ENCODE assay signal across 16 cellular contexts in the genomic region with DNA sequence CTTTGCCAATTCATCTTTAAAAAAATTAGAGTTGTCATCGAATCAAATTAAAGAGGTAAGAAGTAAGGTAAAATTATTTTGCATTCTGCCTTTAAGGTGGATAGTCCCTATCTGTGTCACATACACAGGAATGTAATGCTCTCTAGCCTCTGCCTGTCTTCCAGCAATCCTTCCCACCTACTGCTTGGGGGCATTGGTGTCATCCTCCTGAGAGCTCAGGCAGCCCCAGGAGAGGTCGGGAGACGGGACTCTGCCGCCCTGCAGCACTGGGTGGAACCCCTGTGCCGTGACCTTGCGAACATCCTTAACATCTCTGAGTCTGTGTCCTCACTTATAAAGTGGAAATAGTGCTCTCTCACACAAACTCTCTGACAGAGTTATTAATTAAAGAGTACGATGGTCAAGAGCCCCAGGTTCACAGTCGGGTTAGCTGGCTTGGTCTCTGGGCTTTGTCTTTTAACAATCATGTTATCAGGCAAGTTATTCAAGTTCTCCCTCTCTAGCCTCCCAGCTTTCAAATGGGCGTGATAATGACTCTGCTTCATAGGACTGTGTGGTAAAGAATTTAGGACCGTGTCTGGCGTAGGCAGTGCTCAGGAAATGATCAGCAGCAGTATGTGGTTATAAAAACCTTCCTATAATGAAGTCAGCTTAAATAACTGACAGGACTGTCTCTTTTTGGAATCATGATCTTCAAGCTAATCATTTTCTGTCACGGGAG. TPM values are rescaled to one million over a fixed set of nuclear protein-coding genes. Genes with fewer than 3 reads are reported as not detected.
A peak's percentile ranks its signal among the peaks of the same experiment; 100 is the strongest.
DNase-seq lines count a peak whose midpoint lies in the region; ATAC-seq and TF ChIP-seq lines count a peak whose summit lies in the region.
"Had no signal": no experiment of that assay in that cellular context is flagged by ENCODE, and none has a peak within 500 bp of the region (broad histone marks: within the 10 kb centered on the region; RNA-seq: fewer than 3 reads in every experiment).

No MANE protein-coding gene starts in this region.

- H3K4me1 ChIP-seq in esophagus squamous epithelium (peaks cover 0 to 17% (median 0%) of the 10 kb centered on the region in 3 donors), neural progenitor cell (peaks cover 21% of the 10 kb centered on the region)
- H3K4me1 ChIP-seq: tibial artery had no signal

- peak overlapping the region in 3 of 4 donors; percentile 43 to 78 (median 69) for H3K27ac ChIP-seq in esophagus squamous epithelium
- H3K27ac ChIP-seq in neural progenitor cell, result no peak overlapping the region
- H3K27ac ChIP-seq: tibial artery had no signal

- no peaks in the 10 kb centered on the region for H4K20me1 ChIP-seq in neural progenitor cell (ENCODE audit: low read depth)

- peak overlapping the region; percentile 17 for H2AFZ ChIP-seq in neural progenitor cell (replicated peaks)

- TF ChIP-seq CTCF in esophagus squamous epithelium (IDR thresholded peaks at IDR 0.05) (no peak), neural progenitor cell (IDR thresholded peaks at IDR 0.05) (no peak)

- H3K4me3 Mint-ChIP-seq in neural progenitor cell, result peak overlapping the region; percentile 3
- no peak overlapping the region for H3K4me3 Mint-ChIP-seq in stimulated activated effector memory CD8-positive, alpha-beta T cell treated with anti-CD3 and anti-CD28 coated beads, Interleukin-12 subunit alpha, Interleukin-12 subunit beta, amount 100 ng/mL, for 72 hours
- H3K4me3 Mint-ChIP-seq: activated naive CD4-positive, alpha-beta T cell treated with anti-CD3 and anti-CD28 coated beads, Interleukin-2, amount 10 ng/mL, durations not matched to agents 7 days and 5 days; T-helper 1 cell treated with Interleukin-12 subunit alpha and Interleukin-12 subunit beta and Interleukin-4 antibody, amounts not matched to agents 30 μg/mL and 1 μg/mL, for 36 hours had no signal

- H3F3A ChIP-seq in neural progenitor cell (ENCODE audit: low read depth), result peaks cover 38% of the 10 kb centered on the region

- H3K36me3 ChIP-seq in esophagus squamous epithelium (peaks cover 0 to 41% (median 0%) of the 10 kb centered on the region in 3 donors), neural progenitor cell (no peaks in the 10 kb centered on the region)

- TF ChIP-seq POLR2A in esophagus squamous epithelium (IDR thresholded peaks at IDR 0.05), result no peak

- peaks cover 31% of the 10 kb centered on the region for H3K4me1 Mint-ChIP-seq in neural progenitor cell
- H3K4me1 Mint-ChIP-seq in stimulated activated effector memory CD8-positive, alpha-beta T cell treated with anti-CD3 and anti-CD28 coated beads, Interleukin-12 subunit alpha, Interleukin-12 subunit beta, amount 100 ng/mL, for 72 hours, result no peaks in the 10 kb centered on the region
- H3K4me1 Mint-ChIP-seq: activated naive CD4-positive, alpha-beta T cell treated with anti-CD3 and anti-CD28 coated beads, Interleukin-2, amount 10 ng/mL, durations not matched to agents 7 days and 5 days had no signal

- no peak overlapping the region for H3K4me3 ChIP-seq in esophagus squamous epithelium
- peak overlapping the region; percentile 2 for H3K4me3 ChIP-seq in neural progenitor cell
- H3K4me3 ChIP-seq: tibial artery had no signal

- peaks cover 2% of the 10 kb centered on the region for H3K36me3 Mint-ChIP-seq in neural progenitor cell
- peaks cover 14% of the 10 kb centered on the region for H3K36me3 Mint-ChIP-seq in stimulated activated effector memory CD8-positive, alpha-beta T cell treated with anti-CD3 and anti-CD28 coated beads, Interleukin-12 subunit alpha, Interleukin-12 subunit beta, amount 100 ng/mL, for 72 hours
- H3K36me3 Mint-ChIP-seq: activated naive CD4-positive, alpha-beta T cell treated with anti-CD3 and anti-CD28 coated beads, Interleukin-2, amount 10 ng/mL, durations not matched to agents 7 days and 5 days had no signal

- H3K27me3 ChIP-seq in esophagus squamous epithelium, result no peaks in the 10 kb centered on the region
- H3K27me3 ChIP-seq in neural progenitor cell, result no peaks in the 10 kb centered on the region
- H3K27me3 ChIP-seq: tibial artery had no signal

- no peak overlapping the region for H3K9ac ChIP-seq in neural progenitor cell

- peak overlapping the region; percentile 2 for H3K27ac Mint-ChIP-seq in neural progenitor cell
- H3K27ac Mint-ChIP-seq in stimulated activated effector memory CD8-positive, alpha-beta T cell treated with anti-CD3 and anti-CD28 coated beads, Interleukin-12 subunit alpha, Interleukin-12 subunit beta, amount 100 ng/mL, for 72 hours, result no peak overlapping the region
- H3K27ac Mint-ChIP-seq: activated naive CD4-positive, alpha-beta T cell treated with anti-CD3 and anti-CD28 coated beads, Interleukin-2, amount 10 ng/mL, durations not matched to agents 7 days and 5 days; T-helper 1 cell treated with Interleukin-12 subunit alpha and Interleukin-12 subunit beta and Interleukin-4 antibody, amounts not matched to agents 30 μg/mL and 1 μg/mL, for 36 hours had no signal

- H3K4me2 ChIP-seq in neural progenitor cell, result peak overlapping the region; percentile 53

- intact Hi-C loops in esophagus squamous epithelium (cut with DNase I), result no loop called here

- DNase-seq in ELF-1 (ENCODE audit: low read depth, low spot score) (peak; percentile 89), NCI-H2227 treated with DMSO at 0.1 percent for 48 hours (lab: John Stamatoyannopoulos, UW) (peak; percentile 14), esophagus squamous epithelium (lab: John Stamatoyannopoulos, UW) (no peak), neural progenitor cell (ENCODE audit: low spot score) (peak; percentile 38), HT-29 (ENCODE audit: low spot score) (no peak), NCI-H2171 (lab: John Stamatoyannopoulos, UW) (no peak)
- no peak for DNase-seq in stimulated activated effector memory CD8-positive, alpha-beta T cell treated with anti-CD3 and anti-CD28 coated beads, Interleukin-12 subunit alpha, Interleukin-12 subunit beta, amount 100 ng/mL, for 72 hours (ENCODE audit: low spot score in 2 of 2)
- no peak for DNase-seq in stimulated activated CD4-positive, alpha-beta T cell treated with anti-CD3 and anti-CD28 coated beads, Interleukin-12 subunit alpha, Interleukin-12 subunit beta, amount 100 ng/mL, for 4 hours
- DNase-seq: activated CD4-positive, alpha-beta T cell treated with anti-CD3 and anti-CD28 coated beads for 4 hours; activated CD8-positive, alpha-beta memory T cell treated with anti-CD3 and anti-CD28 coated beads, Interleukin-2, amount 50 U/mL, for 48 hours; activated naive CD4-positive, alpha-beta T cell treated with anti-CD3 and anti-CD28 coated beads, Interleukin-2, amount 10 ng/mL, durations not matched to agents 7 days and 5 days; MV-4-11; stimulated activated CD8-positive, alpha-beta memory T cell treated with anti-CD3 and anti-CD28 coated beads, Interleukin-4, amount 100 ng/mL, for 48 hours; tibial artery had no signal

- H3K79me2 ChIP-seq in neural progenitor cell (ENCODE audit: low read depth), result no peaks in the 10 kb centered on the region

- ATAC-seq in stimulated activated effector memory CD8-positive, alpha-beta T cell treated with anti-CD3 and anti-CD28 coated beads, Interleukin-12 subunit alpha, Interleukin-12 subunit beta, amount 100 ng/mL, for 72 hours, result no peak
- ATAC-seq: Right ventricle myocardium inferior had no signal

- WGBS in esophagus squamous epithelium, 2 donors, result 54 to 77% methylated on average over 12 of the region's 12 CpGs

- H3K9me3 Mint-ChIP-seq in neural progenitor cell, result peaks cover 7% of the 10 kb centered on the region
- H3K9me3 Mint-ChIP-seq in stimulated activated effector memory CD8-positive, alpha-beta T cell treated with anti-CD3 and anti-CD28 coated beads, Interleukin-12 subunit alpha, Interleukin-12 subunit beta, amount 100 ng/mL, for 72 hours, result no peaks in the 10 kb centered on the region
- H3K9me3 Mint-ChIP-seq: activated naive CD4-positive, alpha-beta T cell treated with anti-CD3 and anti-CD28 coated beads, Interleukin-2, amount 10 ng/mL, durations not matched to agents 7 days and 5 days; T-helper 1 cell treated with Interleukin-12 subunit alpha and Interleukin-12 subunit beta and Interleukin-4 antibody, amounts not matched to agents 30 μg/mL and 1 μg/mL, for 36 hours had no signal

- H3K9me3 ChIP-seq in esophagus squamous epithelium (no peaks in the 10 kb centered on the region), neural progenitor cell (ENCODE audit: low read depth) (no peaks in the 10 kb centered on the region)
- H3K9me3 ChIP-seq: tibial artery had no signal

- no peaks in the 10 kb centered on the region for H3K27me3 Mint-ChIP-seq in neural progenitor cell (ENCODE audit: insufficient read depth, low read depth)

RNA-seq across cellular contexts. Expression of a gene that starts 10.2 kb away (rescaled TPM):
- total RNA-seq in esophagus squamous epithelium, result 10 to 100 TPM in 1 of 4 donors, 1 to 10 TPM in 3; 2.8 to 11.6 (median 5.8) TPM
- total RNA-seq in neural progenitor cell (ENCODE audit: low replicate concordance), result 0.62 and 0.92 TPM in 2 replicates
- 1.9 and 2.3 TPM in 2 replicates for total RNA-seq in HT-29 (2014; rRNA removed; shearing (Covaris generic))

RNA-seq across cellular contexts. Expression of a gene that starts 25.4 kb away (rescaled TPM):
- total RNA-seq in esophagus squamous epithelium, result 10 to 100 TPM in 1 of 4 donors, 1 to 10 TPM in 2, under 1 TPM in 1; 0.83 to 11.4 (median 4.0) TPM
- total RNA-seq in neural progenitor cell (ENCODE audit: low replicate concordance), result 4.6 and 10.4 TPM in 2 replicates
- total RNA-seq in HT-29 (2014; rRNA removed; shearing (Covaris generic)), result 24.1 and 26.6 TPM in 2 replicates

Comparison
In these comparisons a context has a peak if more than half of its experiments do, and no peak if none do; other contexts are left out.
1. DNase-seq: peak in ELF-1 (single experiment), NCI-H2227 treated with DMSO at 0.1 percent for 48 hours (single experiment) and neural progenitor cell (single experiment); none in esophagus squamous epithelium (single experiment), HT-29 (single experiment), stimulated activated effector memory CD8-positive, alpha-beta T cell treated with anti-CD3 and anti-CD28 coated beads, Interleukin-12 subunit alpha, Interleukin-12 subunit beta, amount 100 ng/mL, for 72 hours (0 of 2), stimulated activated CD4-positive, alpha-beta T cell treated with anti-CD3 and anti-CD28 coated beads, Interleukin-12 subunit alpha, Interleukin-12 subunit beta, amount 100 ng/mL, for 4 hours (single experiment) and NCI-H2171 (single experiment).